ENCODE assay signal across 15 cellular contexts in genomic region chr17:80883831-80884735, GRCh38.
DNase-seq lines count a peak whose midpoint lies in the region; TF ChIP-seq lines count a peak whose summit lies in the region.
"Had no signal": no experiment of that assay in that cellular context is flagged by ENCODE, and none has a peak within 500 bp of the region (broad histone marks: within the 10 kb centered on the region; RNA-seq: fewer than 3 reads in every experiment).

No MANE protein-coding gene starts in this region.

- peak overlapping the region; percentile 65 for H3K23ac ChIP-seq in neuronal stem cell (ENCODE audit: low read depth, low read length, poor library complexity)

- H2BK15ac ChIP-seq in neuronal stem cell (ENCODE audit: low read length) = no peak overlapping the region

- H3K36me3 Mint-ChIP-seq in CD14-positive monocyte = peaks cover 64 to 78% of the 10 kb centered on the region in 2 donors

- peaks cover 0 to 4% (median 0%) of the 10 kb centered on the region in 3 donors for H3K27me3 Mint-ChIP-seq in CD14-positive monocyte (ENCODE audit: low read depth in 3 of 3)
- H3K27me3 Mint-ChIP-seq: CD4-positive, alpha-beta T cell had no signal

- H2AK5ac ChIP-seq in neuronal stem cell (ENCODE audit: low read depth, low read length) = no peak overlapping the region

- no peak overlapping the region for H2BK5ac ChIP-seq in neuronal stem cell (ENCODE audit: low read length)

- H3K27me3 ChIP-seq in BE2C (no peaks in the 10 kb centered on the region), neuronal stem cell (ENCODE audit: control insufficient read depth in 3 of 3, insufficient read depth in 3 of 3, low read depth in 1 of 3, low read length in 3 of 3) (no peaks in the 10 kb centered on the region), breast epithelium (no peaks in the 10 kb centered on the region), HAP-1 (ENCODE audit: low read depth) (no peaks in the 10 kb centered on the region)

- H3K27ac Mint-ChIP-seq in CD14-positive monocyte = no peak overlapping the region
- H3K27ac Mint-ChIP-seq: CD4-positive, alpha-beta T cell had no signal

- no peak overlapping the region for H4K8ac ChIP-seq in neuronal stem cell (ENCODE audit: low read depth, low read length)

- H3K9me3 ChIP-seq in BE2C (no peaks in the 10 kb centered on the region), neuronal stem cell (replicated peaks in 1 of 2; ENCODE audit: control insufficient read depth in 2 of 2, insufficient read depth in 1 of 2, low read depth in 1 of 2, low read length in 2 of 2) (peaks cover 0 to 2% of the 10 kb centered on the region in 2 donors), breast epithelium (no peaks in the 10 kb centered on the region), HAP-1 (no peaks in the 10 kb centered on the region)

- no peak overlapping the region for H3K4me2 ChIP-seq in neuronal stem cell (ENCODE audit: insufficient read depth, low read length, poor library complexity, severe bottlenecking)

- H2AFZ ChIP-seq in neuronal stem cell (ENCODE audit: low read length) = no peak overlapping the region

- H3K79me1 ChIP-seq in neuronal stem cell (ENCODE audit: low read depth, low read length) = peaks cover 12% of the 10 kb centered on the region

- no peak overlapping the region for H3K4me3 ChIP-seq in BE2C (ENCODE audit: low read depth, low read length)
- H3K4me3 ChIP-seq in neuronal stem cell (ENCODE audit: low read length in 2 of 2) = peak overlapping the region in 1 of 2 donors; percentile 10
- no peak overlapping the region for H3K4me3 ChIP-seq in breast epithelium
- H3K4me3 ChIP-seq in HAP-1 = no peak overlapping the region

- in situ Hi-C loops in HAP-1 (cut with MboI; ENCODE audit: low sequenced_read_pairs) = no loop called here

- H4K91ac ChIP-seq in neuronal stem cell (ENCODE audit: low read depth, low read length, poor library complexity) = no peak overlapping the region

- H3K36me3 ChIP-seq in BE2C = peaks cover 25% of the 10 kb centered on the region
- peaks cover 19 to 57% of the 10 kb centered on the region in 2 donors for H3K36me3 ChIP-seq in neuronal stem cell (replicated peaks in 1 of 2; ENCODE audit: control insufficient read depth in 2 of 2, insufficient read depth in 2 of 2, low read length in 2 of 2)
- H3K36me3 ChIP-seq in breast epithelium = no peaks in the 10 kb centered on the region
- H3K36me3 ChIP-seq in HAP-1 (replicated peaks) = 0 out of 2 replicates have a peak, but pooled peaks cover 12% of the 10 kb centered on the region

- no peaks in the 10 kb centered on the region for H3K4me1 ChIP-seq in BE2C
- H3K4me1 ChIP-seq in neuronal stem cell (ENCODE audit: control insufficient read depth in 2 of 2, insufficient read depth in 1 of 2, low read depth in 1 of 2, low read length in 2 of 2) = peaks cover 8 to 13% of the 10 kb centered on the region in 2 donors
- H3K4me1 ChIP-seq in breast epithelium = no peaks in the 10 kb centered on the region
- H3K4me1 ChIP-seq in HAP-1 = no peaks in the 10 kb centered on the region

- peak overlapping the region; percentile 13 for H3K18ac ChIP-seq in neuronal stem cell (ENCODE audit: low read length)

- no peak for TF ChIP-seq CTCF in BE2C (IDR thresholded peaks at IDR 0.05; ENCODE audit: low read depth, low read length)
- no peak for TF ChIP-seq CTCF in CD14-positive monocyte (IDR thresholded peaks at IDR 0.05)
- TF ChIP-seq CTCF in breast epithelium (IDR thresholded peaks at IDR 0.05) = no peak

- DNase-seq in BE2C = peak; percentile 5
- DNase-seq in CD14-positive monocyte (ENCODE audit: low spot score) = peak; percentile 37
- peak; percentile 6 for DNase-seq in iPS-NIHi11 (ENCODE audit: low spot score)
- no peak for DNase-seq in neuronal stem cell (ENCODE audit: low spot score)
- no peak for DNase-seq in HuH-7 (ENCODE audit: low spot score)
- no peak for DNase-seq in breast epithelium (ENCODE audit: low spot score in 2 of 2)
- no peak for DNase-seq in HAP-1 (ENCODE audit: low spot score in 2 of 2)
- DNase-seq: CD4-positive, alpha-beta T cell; EL; KG1; NCI-H1436; NCI-H2029; NCI-H2171; NCI-H446; NCI-H69 had no signal

- intact Hi-C loops in CD14-positive monocyte (cut with micrococcal nuclease) (no loop called here), breast epithelium (cut with DNase I; ENCODE audit: low total_unique reads) (no loop called here)

- H3K4me1 Mint-ChIP-seq in CD14-positive monocyte = peaks cover 17% of the 10 kb centered on the region

- H3K27ac ChIP-seq in neuronal stem cell (replicated peaks; ENCODE audit: low read length) (no peak overlapping the region), breast epithelium (no peak overlapping the region)

- no CpG with 5 or more reads among the region's 42 CpGs for WGBS in neuronal stem cell (ENCODE audit: extremely low coverage in 2 of 2, insufficient read length in 2 of 2, insufficient replicate concordance in 1 of 2), 2 donors

- H3K14ac ChIP-seq in neuronal stem cell (ENCODE audit: low read length) = peak overlapping the region; percentile 21

- H3K4ac ChIP-seq in neuronal stem cell (ENCODE audit: low read length) = no peak overlapping the region

- H2BK12ac ChIP-seq in neuronal stem cell (ENCODE audit: low read length) = no peak overlapping the region

- no peak for TF ChIP-seq POLR2A in breast epithelium (IDR thresholded peaks at IDR 0.05)

- H3K9me3 Mint-ChIP-seq in CD14-positive monocyte = peaks cover 0 to 2% (median 0%) of the 10 kb centered on the region in 7 donors
- H3K9me3 Mint-ChIP-seq: CD4-positive, alpha-beta T cell had no signal

- no peak overlapping the region for H3K4me3 Mint-ChIP-seq in CD14-positive monocyte
- H3K4me3 Mint-ChIP-seq: CD4-positive, alpha-beta T cell had no signal

- H2BK120ac ChIP-seq in neuronal stem cell (ENCODE audit: low read depth, low read length) = no peak overlapping the region

- H3K9ac ChIP-seq in neuronal stem cell (ENCODE audit: low read depth, low read length, poor library complexity) = no peak overlapping the region

Comparison
In these comparisons a context has a peak if more than half of its experiments do, and no peak if none do; other contexts are left out.
1. DNase-seq: peak in BE2C (single experiment), CD14-positive monocyte (single experiment) and iPS-NIHi11 (single experiment); none in neuronal stem cell (single experiment), HuH-7 (single experiment), breast epithelium (0 of 2) and HAP-1 (0 of 2).